In genomic region chr4:110306363-110306762, GRCh38 we compare ENCODE assay signal across 2 cellular contexts.
TF ChIP-seq lines count a peak whose summit lies in the region.

No MANE protein-coding gene starts in this region.

TF ChIP-seq in liver, 16 proteins besides CTCF, POLR2A, EP300 and RAD21 (continued from another document):
- peak in 1 of 2 donors; percentile 27 for TF ChIP-seq RXRA (IDR thresholded peaks at IDR 0.05)
- TF ChIP-seq, protein P1, sequence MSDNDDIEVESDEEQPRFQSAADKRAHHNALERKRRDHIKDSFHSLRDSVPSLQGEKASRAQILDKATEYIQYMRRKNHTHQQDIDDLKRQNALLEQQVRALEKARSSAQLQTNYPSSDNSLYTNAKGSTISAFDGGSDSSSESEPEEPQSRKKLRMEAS (IDR thresholded peaks at IDR 0.05): no peak
- TF ChIP-seq ATF3 (IDR thresholded peaks at IDR 0.05): no peak
- TF ChIP-seq, protein P2, sequence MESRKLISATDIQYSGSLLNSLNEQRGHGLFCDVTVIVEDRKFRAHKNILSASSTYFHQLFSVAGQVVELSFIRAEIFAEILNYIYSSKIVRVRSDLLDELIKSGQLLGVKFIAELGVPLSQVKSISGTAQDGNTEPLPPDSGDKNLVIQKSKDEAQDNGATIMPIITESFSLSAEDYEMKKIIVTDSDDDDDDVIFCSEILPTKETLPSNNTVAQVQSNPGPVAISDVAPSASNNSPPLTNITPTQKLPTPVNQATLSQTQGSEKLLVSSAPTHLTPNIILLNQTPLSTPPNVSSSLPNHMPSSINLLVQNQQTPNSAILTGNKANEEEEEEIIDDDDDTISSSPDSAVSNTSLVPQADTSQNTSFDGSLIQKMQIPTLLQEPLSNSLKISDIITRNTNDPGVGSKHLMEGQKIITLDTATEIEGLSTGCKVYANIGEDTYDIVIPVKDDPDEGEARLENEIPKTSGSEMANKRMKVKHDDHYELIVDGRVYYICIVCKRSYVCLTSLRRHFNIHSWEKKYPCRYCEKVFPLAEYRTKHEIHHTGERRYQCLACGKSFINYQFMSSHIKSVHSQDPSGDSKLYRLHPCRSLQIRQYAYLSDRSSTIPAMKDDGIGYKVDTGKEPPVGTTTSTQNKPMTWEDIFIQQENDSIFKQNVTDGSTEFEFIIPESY (IDR thresholded peaks at IDR 0.05): no peak
- TF ChIP-seq, protein P3, sequence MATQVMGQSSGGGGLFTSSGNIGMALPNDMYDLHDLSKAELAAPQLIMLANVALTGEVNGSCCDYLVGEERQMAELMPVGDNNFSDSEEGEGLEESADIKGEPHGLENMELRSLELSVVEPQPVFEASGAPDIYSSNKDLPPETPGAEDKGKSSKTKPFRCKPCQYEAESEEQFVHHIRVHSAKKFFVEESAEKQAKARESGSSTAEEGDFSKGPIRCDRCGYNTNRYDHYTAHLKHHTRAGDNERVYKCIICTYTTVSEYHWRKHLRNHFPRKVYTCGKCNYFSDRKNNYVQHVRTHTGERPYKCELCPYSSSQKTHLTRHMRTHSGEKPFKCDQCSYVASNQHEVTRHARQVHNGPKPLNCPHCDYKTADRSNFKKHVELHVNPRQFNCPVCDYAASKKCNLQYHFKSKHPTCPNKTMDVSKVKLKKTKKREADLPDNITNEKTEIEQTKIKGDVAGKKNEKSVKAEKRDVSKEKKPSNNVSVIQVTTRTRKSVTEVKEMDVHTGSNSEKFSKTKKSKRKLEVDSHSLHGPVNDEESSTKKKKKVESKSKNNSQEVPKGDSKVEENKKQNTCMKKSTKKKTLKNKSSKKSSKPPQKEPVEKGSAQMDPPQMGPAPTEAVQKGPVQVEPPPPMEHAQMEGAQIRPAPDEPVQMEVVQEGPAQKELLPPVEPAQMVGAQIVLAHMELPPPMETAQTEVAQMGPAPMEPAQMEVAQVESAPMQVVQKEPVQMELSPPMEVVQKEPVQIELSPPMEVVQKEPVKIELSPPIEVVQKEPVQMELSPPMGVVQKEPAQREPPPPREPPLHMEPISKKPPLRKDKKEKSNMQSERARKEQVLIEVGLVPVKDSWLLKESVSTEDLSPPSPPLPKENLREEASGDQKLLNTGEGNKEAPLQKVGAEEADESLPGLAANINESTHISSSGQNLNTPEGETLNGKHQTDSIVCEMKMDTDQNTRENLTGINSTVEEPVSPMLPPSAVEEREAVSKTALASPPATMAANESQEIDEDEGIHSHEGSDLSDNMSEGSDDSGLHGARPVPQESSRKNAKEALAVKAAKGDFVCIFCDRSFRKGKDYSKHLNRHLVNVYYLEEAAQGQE (IDR thresholded peaks at IDR 0.05): no peak
- TF ChIP-seq TAF1 (conservative IDR thresholded peaks at IDR 0.05): no peak
- TF ChIP-seq GABPA (IDR thresholded peaks at IDR 0.05 in 1 of 2, conservative IDR thresholded peaks at IDR 0.05 in 1 of 2): no peak

TF ChIP-seq in HepG2, 621 proteins besides CTCF, POLR2A, EP300 and RAD21 (continued from another document):
- no peak for TF ChIP-seq PBX3 (CRISPR knock-in tag; IDR thresholded peaks at IDR 0.05; ENCODE audit: borderline replicate concordance)
- TF ChIP-seq REL (CRISPR knock-in tag; conservative IDR thresholded peaks at IDR 0.05): no peak
- no peak for TF ChIP-seq SP1 (IDR thresholded peaks at IDR 0.05)
- no peak for TF ChIP-seq SP1 (CRISPR knock-in tag; IDR thresholded peaks at IDR 0.05)
- TF ChIP-seq ADNP (CRISPR knock-in tag; IDR thresholded peaks at IDR 0.05): no peak
- no peak for TF ChIP-seq ZNF263 (CRISPR knock-in tag; IDR thresholded peaks at IDR 0.05)
- TF ChIP-seq, protein P4, sequence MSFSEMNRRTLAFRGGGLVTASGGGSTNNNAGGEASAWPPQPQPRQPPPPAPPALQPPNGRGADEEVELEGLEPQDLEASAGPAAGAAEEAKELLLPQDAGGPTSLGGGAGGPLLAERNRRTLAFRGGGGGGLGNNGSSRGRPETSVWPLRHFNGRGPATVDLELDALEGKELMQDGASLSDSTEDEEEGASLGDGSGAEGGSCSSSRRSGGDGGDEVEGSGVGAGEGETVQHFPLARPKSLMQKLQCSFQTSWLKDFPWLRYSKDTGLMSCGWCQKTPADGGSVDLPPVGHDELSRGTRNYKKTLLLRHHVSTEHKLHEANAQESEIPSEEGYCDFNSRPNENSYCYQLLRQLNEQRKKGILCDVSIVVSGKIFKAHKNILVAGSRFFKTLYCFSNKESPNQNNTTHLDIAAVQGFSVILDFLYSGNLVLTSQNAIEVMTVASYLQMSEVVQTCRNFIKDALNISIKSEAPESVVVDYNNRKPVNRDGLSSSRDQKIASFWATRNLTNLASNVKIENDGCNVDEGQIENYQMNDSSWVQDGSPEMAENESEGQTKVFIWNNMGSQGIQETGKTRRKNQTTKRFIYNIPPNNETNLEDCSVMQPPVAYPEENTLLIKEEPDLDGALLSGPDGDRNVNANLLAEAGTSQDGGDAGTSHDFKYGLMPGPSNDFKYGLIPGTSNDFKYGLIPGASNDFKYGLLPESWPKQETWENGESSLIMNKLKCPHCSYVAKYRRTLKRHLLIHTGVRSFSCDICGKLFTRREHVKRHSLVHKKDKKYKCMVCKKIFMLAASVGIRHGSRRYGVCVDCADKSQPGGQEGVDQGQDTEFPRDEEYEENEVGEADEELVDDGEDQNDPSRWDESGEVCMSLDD (CRISPR knock-in tag; IDR thresholded peaks at IDR 0.05; ENCODE audit: borderline replicate concordance): no peak
- TF ChIP-seq ZIK1 (CRISPR knock-in tag; IDR thresholded peaks at IDR 0.05; ENCODE audit: borderline replicate concordance, low read depth): no peak
- TF ChIP-seq WIZ (CRISPR knock-in tag; IDR thresholded peaks at IDR 0.05): no peak
- TF ChIP-seq ZHX1 (CRISPR knock-in tag; IDR thresholded peaks at IDR 0.05; ENCODE audit: low read depth): no peak
- no peak for TF ChIP-seq MTF1 (CRISPR knock-in tag; IDR thresholded peaks at IDR 0.05)
- no peak for TF ChIP-seq ZNF609 (CRISPR knock-in tag; IDR thresholded peaks at IDR 0.05; ENCODE audit: borderline replicate concordance)
- no peak for TF ChIP-seq CREM (IDR thresholded peaks at IDR 0.05)
- no peak for TF ChIP-seq CREM (CRISPR knock-in tag; IDR thresholded peaks at IDR 0.05)
